Comparison of ENCODE assay signal across 8 cellular contexts in the genomic region with DNA sequence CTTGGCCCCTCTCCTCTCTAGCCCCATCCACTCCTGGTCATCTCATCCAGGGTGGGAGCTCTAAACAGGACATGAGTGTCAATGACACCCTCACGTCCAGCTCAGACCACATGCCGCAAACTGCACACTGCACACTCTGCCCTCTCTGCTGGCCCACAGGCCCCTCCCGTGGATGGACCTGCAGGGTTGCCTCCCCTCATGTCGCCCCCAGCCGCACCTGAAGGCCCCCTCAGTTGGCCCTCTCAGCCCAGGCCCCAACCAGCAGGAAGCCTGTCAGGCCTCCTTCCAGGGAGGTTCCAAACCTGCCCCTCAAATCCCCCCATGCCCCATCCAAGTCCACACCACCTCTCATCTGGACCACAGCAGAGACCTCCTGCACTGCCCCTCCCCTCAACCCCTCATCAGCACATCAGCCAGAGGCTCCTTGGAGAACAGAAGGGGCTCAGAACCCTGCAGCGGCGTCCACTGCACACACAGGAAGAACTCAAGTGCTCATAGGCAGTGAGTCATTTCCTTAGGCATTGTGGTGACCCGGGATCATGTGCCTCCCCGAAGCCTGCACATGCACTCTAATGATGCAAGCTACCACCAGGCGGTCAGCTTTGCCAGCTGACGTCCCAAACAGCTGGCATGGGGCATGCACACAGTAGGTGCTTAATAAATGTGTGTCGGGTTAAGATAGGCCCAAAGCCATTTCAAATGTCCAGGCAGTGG. TPM values are rescaled to one million over a fixed set of nuclear protein-coding genes. Genes with fewer than 3 reads are reported as not detected.
A peak's percentile ranks its signal among the peaks of the same experiment; 100 is the strongest.
DNase-seq lines count a peak whose midpoint lies in the region; ATAC-seq and TF ChIP-seq lines count a peak whose summit lies in the region.

No MANE protein-coding gene starts in this region.

- no peaks in the 10 kb centered on the region for H3K27me3 ChIP-seq in fibroblast of lung (ENCODE audit: control insufficient read depth, insufficient read depth, low read length)

- intact Hi-C loops in sciatic nerve (cut with DNase I), result loop anchor here (10.0 kb wide), 1 partner anchor 594 kb away; the partner anchor contains the start of genes C11orf21 and TSPAN32

- H4K20me1 ChIP-seq in fibroblast of lung (ENCODE audit: control insufficient read depth, extremely low read depth, insufficient read depth, low read length), result no peaks in the 10 kb centered on the region

- no peak overlapping the region for H2AFZ ChIP-seq in fibroblast of lung (ENCODE audit: low read length)

- H3K79me2 ChIP-seq in fibroblast of lung (ENCODE audit: control insufficient read depth, insufficient read depth, low read length), result no peaks in the 10 kb centered on the region

- peaks cover 16% of the 10 kb centered on the region for H3K4me1 ChIP-seq in fibroblast of lung (ENCODE audit: control insufficient read depth, extremely low read depth, insufficient read depth, low read length)

- no peak overlapping the region for H3K4me2 ChIP-seq in fibroblast of lung (ENCODE audit: extremely low read depth, insufficient read depth, low read length)

- no peak for TF ChIP-seq CTCF in fibroblast of lung (conservative IDR thresholded peaks at IDR 0.05 in 1 of 2, IDR thresholded peaks at IDR 0.05 in 1 of 2; ENCODE audit: low read depth in 1 of 2, low read length in 2 of 2)

- ATAC-seq in sciatic nerve, result peak; percentile 31
- no peak for ATAC-seq in GM21367 (IDR thresholded peaks at IDR 0.05; ENCODE audit: unreplicated experiment)

- H3K9ac ChIP-seq in fibroblast of lung (ENCODE audit: insufficient read depth, low read length), result no peak overlapping the region

- H3K36me3 ChIP-seq in fibroblast of lung (ENCODE audit: control insufficient read depth, insufficient read depth, low read length), result no peaks in the 10 kb centered on the region

- H3K4me3 ChIP-seq in fibroblast of lung (replicated peaks in 1 of 4; ENCODE audit: control extremely low read depth in 1 of 4, insufficient read depth in 1 of 4, low read depth in 3 of 4, low read length in 4 of 4), result no peak overlapping the region

- peak overlapping the region; percentile 57 for H3K27ac ChIP-seq in fibroblast of lung (ENCODE audit: insufficient read depth, low read length)

- H3K9me3 ChIP-seq in fibroblast of lung (ENCODE audit: control insufficient read depth, insufficient read depth, low read depth, low read length), result no peaks in the 10 kb centered on the region

- DNase-seq in DMS53 treated with DMSO at 0.1 percent for 48 hours (lab: John Stamatoyannopoulos, UW; ENCODE audit: unreplicated experiment) (peak; percentile 90), NCI-H2196 treated with DMSO at 0.1 percent for 48 hours (lab: John Stamatoyannopoulos, UW; ENCODE audit: unreplicated experiment) (peak; percentile 71), fibroblast of lung (ENCODE audit: low read depth in 2 of 2) (peak; percentile 90), sciatic nerve (ENCODE audit: low spot score) (no peak), middle frontal gyrus (ENCODE audit: extremely low spot score, low spot score) (no peak), SHP77 treated with DMSO at 0.1 percent for 48 hours (lab: John Stamatoyannopoulos, UW) (no peak)
- peak; percentile 52 for DNase-seq in activated T-cell treated with anti-CD3 and anti-CD28 coated beads, Interleukin-2, amount 50 U/mL, for 1 hour

RNA-seq across cellular contexts. Expression of gene CDKN1C, which starts 12.9 kb away (rescaled TPM):
- total RNA-seq in fibroblast of lung, result 31.1 and 31.5 TPM in 2 replicates
- 5.2 and 8.6 TPM in 2 replicates for polyA plus RNA-seq in fibroblast of lung
- polyA plus RNA-seq in fibroblast of lung (2012), result 9.0 and 12.6 TPM in 2 replicates
- polyA minus RNA-seq in fibroblast of lung (ENCODE audit: low replicate concordance), result 1.1 and 2.5 TPM in 2 replicates
- total RNA-seq in sciatic nerve, result 186 TPM

RNA-seq across cellular contexts. Expression of gene PHLDA2, which starts 30.7 kb away (rescaled TPM):
- 4.1 and 6.8 TPM in 2 replicates for total RNA-seq in fibroblast of lung
- 16.2 and 20.5 TPM in 2 replicates for polyA plus RNA-seq in fibroblast of lung
- polyA plus RNA-seq in fibroblast of lung (2012), result 108 and 155 TPM in 2 replicates
- 13.6 and 18.5 TPM in 2 replicates for polyA minus RNA-seq in fibroblast of lung (ENCODE audit: low replicate concordance)
- 7.5 TPM for total RNA-seq in sciatic nerve

Comparison
In these comparisons a context has a peak if more than half of its experiments do, and no peak if none do; other contexts are left out.
1. DNase-seq: peak in DMS53 treated with DMSO at 0.1 percent for 48 hours (single experiment), NCI-H2196 treated with DMSO at 0.1 percent for 48 hours (single experiment), activated T-cell treated with anti-CD3 and anti-CD28 coated beads, Interleukin-2, amount 50 U/mL, for 1 hour (single experiment) and fibroblast of lung (2 of 2); none in sciatic nerve (single experiment), middle frontal gyrus (single experiment) and SHP77 treated with DMSO at 0.1 percent for 48 hours (single experiment).